17 cellular contexts compared by ENCODE assay signal in the genomic region with DNA sequence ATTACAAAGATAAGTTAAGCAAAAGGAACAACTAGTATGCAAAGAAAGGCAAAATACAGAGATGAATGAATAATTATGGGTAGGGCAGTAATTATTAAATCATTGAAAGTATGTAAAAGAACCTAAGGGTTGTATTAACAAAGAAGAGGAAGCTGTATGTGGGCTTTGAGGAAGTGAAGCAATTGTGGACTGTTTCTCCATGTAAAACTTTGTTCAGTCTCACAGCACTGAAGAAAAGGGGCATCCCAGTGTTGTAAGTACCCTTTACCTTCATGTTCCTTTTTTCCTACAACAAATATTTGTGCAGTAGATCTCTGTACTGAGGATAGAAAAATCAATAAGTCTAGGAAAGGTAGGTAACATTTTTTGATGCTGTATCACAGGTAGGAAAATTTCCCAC.
"Had no signal": no experiment of that assay in that cellular context is flagged by ENCODE, and none has a peak within 500 bp of the region (broad histone marks: within the 10 kb centered on the region; RNA-seq: fewer than 3 reads in every experiment).

No MANE protein-coding gene starts in this region.

- H3K27me3 ChIP-seq: upper lobe of left lung had no signal

- ATAC-seq: activated CD8-positive, alpha-beta T cell treated with anti-CD3 and anti-CD28 coated beads for 36 hours; activated T-cell treated with anti-CD3 and anti-CD28 coated beads, Interleukin-2, amount 50 U/mL, for 72 hours; esophagus mucosa; left cardiac atrium; lower lobe of right lung; right cardiac atrium had no signal

- H3K4me3 Mint-ChIP-seq: activated CD8-positive, alpha-beta T cell treated with anti-CD3 and anti-CD28 coated beads for 36 hours; activated naive CD8-positive, alpha-beta T cell treated with anti-CD3 and anti-CD28 coated beads for 36 hours; activated T-cell treated with anti-CD3 and anti-CD28 coated beads, Interleukin-2, amount 50 U/mL, for 72 hours had no signal

- H3K27ac ChIP-seq: lower lobe of right lung, upper lobe of left lung had no signal

- H3K36me3 Mint-ChIP-seq: activated naive CD8-positive, alpha-beta T cell treated with anti-CD3 and anti-CD28 coated beads for 36 hours had no signal

- DNase-seq: activated CD4-positive, alpha-beta T cell treated with anti-CD3 and anti-CD28 coated beads for 4 hours; activated CD8-positive, alpha-beta memory T cell treated with anti-CD3 and anti-CD28 coated beads, Interleukin-2, amount 50 U/mL, for 4 hours; activated CD8-positive, alpha-beta T cell treated with anti-CD3 and anti-CD28 coated beads for 36 hours; activated gamma-delta T cell treated with Interleukin-2 at 50 U/mL for 16 hours; activated naive CD8-positive, alpha-beta T cell treated with anti-CD3 and anti-CD28 coated beads for 36 hours; activated T-cell treated with anti-CD3 and anti-CD28 coated beads, Interleukin-2, amount 50 U/mL, for 72 hours; anterior cingulate cortex; left cardiac atrium; lower lobe of right lung; midbrain; right cardiac atrium; small intestine; stimulated activated naive CD4-positive, alpha-beta T cell; substantia nigra; T-helper 9 cell; upper lobe of left lung had no signal

- FAIRE-seq: small intestine had no signal

- H3K27ac Mint-ChIP-seq: activated CD8-positive, alpha-beta T cell treated with anti-CD3 and anti-CD28 coated beads for 36 hours; activated naive CD8-positive, alpha-beta T cell treated with anti-CD3 and anti-CD28 coated beads for 36 hours; activated T-cell treated with anti-CD3 and anti-CD28 coated beads, Interleukin-2, amount 50 U/mL, for 72 hours had no signal

- H3K4me1 Mint-ChIP-seq: activated naive CD8-positive, alpha-beta T cell treated with anti-CD3 and anti-CD28 coated beads for 36 hours had no signal

- H3K27me3 Mint-ChIP-seq: activated CD8-positive, alpha-beta T cell treated with anti-CD3 and anti-CD28 coated beads for 36 hours; activated naive CD8-positive, alpha-beta T cell treated with anti-CD3 and anti-CD28 coated beads for 36 hours had no signal

- H3K9me3 Mint-ChIP-seq: activated naive CD8-positive, alpha-beta T cell treated with anti-CD3 and anti-CD28 coated beads for 36 hours had no signal

- H3K4me3 ChIP-seq: lower lobe of right lung, upper lobe of left lung had no signal
